ENCODE assay signal across 11 cellular contexts in genomic region chr20:3312940-3313656, GRCh38.
DNase-seq lines count a peak whose midpoint lies in the region; ATAC-seq and TF ChIP-seq lines count a peak whose summit lies in the region.
"Had no signal": no experiment of that assay in that cellular context is flagged by ENCODE, and none has a peak within 500 bp of the region (broad histone marks: within the 10 kb centered on the region; RNA-seq: fewer than 3 reads in every experiment).

No MANE protein-coding gene starts in this region.

- no peak overlapping the region for H3K9ac ChIP-seq in mammary epithelial cell (ENCODE audit: insufficient read depth, low read length)
- H3K9ac ChIP-seq: BLaER1 had no signal

- H3K4me3 ChIP-seq in mammary epithelial cell (replicated peaks in 1 of 3; ENCODE audit: insufficient read depth in 1 of 3, low read depth in 2 of 3, low read length in 3 of 3) (no peak overlapping the region), aorta (ENCODE audit: low read length in 2 of 2) (no peak overlapping the region)
- H3K4me3 ChIP-seq: BLaER1 had no signal

- WGBS in mammary epithelial cell (ENCODE audit: low coverage, missing lambda C conversion rate) = 5% methylated on average over 2 of the region's 2 CpGs
- 13 to 21% methylated on average over 2 of the region's 2 CpGs for WGBS in aorta, 2 donors

- H3K36me3 Mint-ChIP-seq in immature natural killer cell = peaks cover 9 to 32% (median 18%) of the 10 kb centered on the region in 3 donors
- H3K36me3 Mint-ChIP-seq in stimulated activated memory B cell treated with anti-CD40 and anti-IgM and Interleukin-4, amounts not matched to agents 10 μg/mL and 1 μg/mL and 100 μg/mL, for 72 hours = peaks cover 39% of the 10 kb centered on the region

- in situ Hi-C loops in mammary epithelial cell (cut with MboI; ENCODE audit: low sequenced_read_pairs in 2 of 2) = no loop called here

- ATAC-seq in aorta (ENCODE audit: low FRiP score) (peak; percentile 44), GM18511 (IDR thresholded peaks at IDR 0.05; ENCODE audit: unreplicated experiment) (no peak)
- no peak for ATAC-seq in stimulated activated memory B cell treated with anti-CD40 and anti-IgM and Interleukin-4, amounts not matched to agents 10 μg/mL and 1 μg/mL and 100 μg/mL, for 72 hours

- H3K4me1 Mint-ChIP-seq in immature natural killer cell = no peaks in the 10 kb centered on the region
- H3K4me1 Mint-ChIP-seq in stimulated activated memory B cell treated with anti-CD40 and anti-IgM and Interleukin-4, amounts not matched to agents 10 μg/mL and 1 μg/mL and 100 μg/mL, for 72 hours = no peaks in the 10 kb centered on the region

- DNase-seq in NCI-H2196 (lab: John Stamatoyannopoulos, UW; ENCODE audit: unreplicated experiment) = peak; percentile 13
- no peak for DNase-seq in NCI-H2196 treated with DMSO at 0.1 percent for 48 hours (lab: John Stamatoyannopoulos, UW; ENCODE audit: unreplicated experiment)
- DNase-seq in mammary epithelial cell = peak; percentile 78
- peak; percentile 3 for DNase-seq in left kidney (ENCODE audit: low read depth, low spot score)
- DNase-seq in aorta = no peak
- no peak for DNase-seq in immature natural killer cell
- DNase-seq: nephron progenitor cell had no signal

- H2AFZ ChIP-seq in mammary epithelial cell (ENCODE audit: low read depth, low read length) = no peak overlapping the region

- H3K27ac ChIP-seq in mammary epithelial cell (ENCODE audit: insufficient read depth, low read depth, low read length) (peak overlapping the region; percentile 23), aorta (ENCODE audit: low read depth in 1 of 2, low read length in 2 of 2) (no peak overlapping the region)
- H3K27ac ChIP-seq: BLaER1 had no signal

- no peak overlapping the region for H3K4me3 Mint-ChIP-seq in immature natural killer cell
- H3K4me3 Mint-ChIP-seq in stimulated activated memory B cell treated with anti-CD40 and anti-IgM and Interleukin-4, amounts not matched to agents 10 μg/mL and 1 μg/mL and 100 μg/mL, for 72 hours = no peak overlapping the region
- H3K4me3 Mint-ChIP-seq: activated naive CD8-positive, alpha-beta T cell; nephron progenitor cell had no signal

- no peaks in the 10 kb centered on the region for H4K20me1 ChIP-seq in mammary epithelial cell (ENCODE audit: insufficient read depth, low read length)
- H4K20me1 ChIP-seq: BLaER1 had no signal

- no peaks in the 10 kb centered on the region for H3K9me3 ChIP-seq in mammary epithelial cell (replicated peaks; ENCODE audit: insufficient read depth, low read length)
- no peaks in the 10 kb centered on the region for H3K9me3 ChIP-seq in aorta (ENCODE audit: control insufficient read depth, low read length)
- H3K9me3 ChIP-seq: BLaER1 had no signal

- CTCF ChIA-PET in mammary epithelial cell (lab: Charles Lee; ENCODE audit: low non-redundant PET) = no interaction called here

- H3K9me3 Mint-ChIP-seq in immature natural killer cell = no peaks in the 10 kb centered on the region
- H3K9me3 Mint-ChIP-seq in stimulated activated memory B cell treated with anti-CD40 and anti-IgM and Interleukin-4, amounts not matched to agents 10 μg/mL and 1 μg/mL and 100 μg/mL, for 72 hours = no peaks in the 10 kb centered on the region
- H3K9me3 Mint-ChIP-seq: nephron progenitor cell had no signal

- H3K4me1 ChIP-seq in mammary epithelial cell (ENCODE audit: insufficient read depth, low read length) (peaks cover 45% of the 10 kb centered on the region), aorta (ENCODE audit: control insufficient read depth in 1 of 2, insufficient read depth in 2 of 2, low read length in 2 of 2) (no peaks in the 10 kb centered on the region)
- H3K4me1 ChIP-seq: BLaER1 had no signal

- intact Hi-C loops in mammary epithelial cell (cut with micrococcal nuclease) = no loop called here
- intact Hi-C loops in aorta (cut with DNase I) = no loop called here

- no peak overlapping the region for H3K27ac Mint-ChIP-seq in immature natural killer cell
- H3K27ac Mint-ChIP-seq in stimulated activated memory B cell treated with anti-CD40 and anti-IgM and Interleukin-4, amounts not matched to agents 10 μg/mL and 1 μg/mL and 100 μg/mL, for 72 hours = no peak overlapping the region
- H3K27ac Mint-ChIP-seq: nephron progenitor cell had no signal

- H3K36me3 ChIP-seq in mammary epithelial cell (ENCODE audit: insufficient read depth, low read length) (peaks cover 7% of the 10 kb centered on the region), aorta (ENCODE audit: control insufficient read depth in 1 of 2, insufficient read depth in 2 of 2, low read length in 1 of 2) (peaks cover 8 to 13% of the 10 kb centered on the region in 2 donors)

- no peak for TF ChIP-seq CTCF in mammary epithelial cell (conservative IDR thresholded peaks at IDR 0.05 in 1 of 2, IDR thresholded peaks at IDR 0.05 in 1 of 2; ENCODE audit: extremely low read depth in 1 of 2, insufficient read depth in 1 of 2, low read depth in 1 of 2, low read length in 2 of 2)

- peaks cover 0 to 2% (median 0%) of the 10 kb centered on the region in 3 donors for H3K27me3 Mint-ChIP-seq in immature natural killer cell (ENCODE audit: low read depth in 3 of 3)
- no peaks in the 10 kb centered on the region for H3K27me3 Mint-ChIP-seq in stimulated activated memory B cell treated with anti-CD40 and anti-IgM and Interleukin-4, amounts not matched to agents 10 μg/mL and 1 μg/mL and 100 μg/mL, for 72 hours
- H3K27me3 Mint-ChIP-seq: activated naive CD8-positive, alpha-beta T cell had no signal

- BruUV-seq in mammary epithelial cell (replicated peaks; lab: Mats Ljungman, UMichigan) = no TSS peak

- H3K4me2 ChIP-seq in mammary epithelial cell (ENCODE audit: insufficient read depth, low read depth, low read length) = peak overlapping the region; percentile 0
- H3K4me2 ChIP-seq: BLaER1 had no signal

- dilution Hi-C loops in mammary epithelial cell (cut with HindIII; ENCODE audit: low sequenced_read_pairs) = no loop called here

- H3K27me3 ChIP-seq in mammary epithelial cell (ENCODE audit: insufficient read depth, low read length) (no peaks in the 10 kb centered on the region), aorta (ENCODE audit: control insufficient read depth in 1 of 2, insufficient read depth in 2 of 2, low read length in 1 of 2) (no peaks in the 10 kb centered on the region)
- H3K27me3 ChIP-seq: BLaER1 had no signal

- H3K79me2 ChIP-seq in mammary epithelial cell (ENCODE audit: insufficient read depth, low read length) = no peaks in the 10 kb centered on the region

Comparison
In these comparisons a context has a peak if more than half of its experiments do, and no peak if none do; other contexts are left out.
1. DNase-seq: peak in NCI-H2196 (single experiment), mammary epithelial cell (single experiment) and left kidney (single experiment); none in NCI-H2196 treated with DMSO at 0.1 percent for 48 hours (single experiment), aorta (0 of 2) and immature natural killer cell (0 of 3).